In genomic region chr7:80499350-80499955, GRCh38 we compare ENCODE assay signal across 11 cellular contexts. TPM values are rescaled to one million over a fixed set of nuclear protein-coding genes. Genes with fewer than 3 reads are reported as not detected.
DNase-seq lines count a peak whose midpoint lies in the region; ATAC-seq, FAIRE-seq and TF ChIP-seq lines count a peak whose summit lies in the region.
"Had no signal": no experiment of that assay in that cellular context is flagged by ENCODE, and none has a peak within 500 bp of the region (broad histone marks: within the 10 kb centered on the region; RNA-seq: fewer than 3 reads in every experiment).

No MANE protein-coding gene starts in this region.

- no peaks in the 10 kb centered on the region for H3K9me3 ChIP-seq in A549
- H3K9me3 ChIP-seq in lower lobe of right lung = no peaks in the 10 kb centered on the region
- H3K9me3 ChIP-seq in OCI-LY7 (ENCODE audit: low read length) = no peaks in the 10 kb centered on the region

- FAIRE-seq in A549 (lab: Jason Lieb, UNC) = no peak

- H3K27ac ChIP-seq in A549 = peak overlapping the region; percentile 50 to 80
- H3K27ac ChIP-seq in lower lobe of right lung = peak overlapping the region; percentile 28
- H3K27ac ChIP-seq in OCI-LY7 (ENCODE audit: low read depth, low read length, poor library complexity, severe bottlenecking) = no peak overlapping the region

- no peak for TF ChIP-seq RAD21 in A549 (conservative IDR thresholded peaks at IDR 0.05 in 1 of 2, IDR thresholded peaks at IDR 0.05 in 1 of 2)

- CTCF ChIA-PET in A549 (lab: Yijun Ruan, JAX) (interaction anchor here (0.6 to 1.0 kb wide), 3 partner anchors 17 to 71 kb away, joined by 3 to 4 read pairs (median 4); no protein-coding TSS in a partner anchor), OCI-LY7 (lab: Charles Lee; ENCODE audit: unreplicated experiment) (no interaction called here)

- WGBS in A549 (ENCODE audit: missing lambda C conversion rate) = 11% methylated on average over 1 of the region's 1 CpG

- DNase-seq in A549 (ENCODE audit: low read depth in 1 of 2, low spot score in 1 of 2) = peak in 1 of 2 experiments; percentile 81
- peak; percentile 95 for DNase-seq in LHCN-M2 (ENCODE audit: low read depth)
- DNase-seq in dermis blood vessel endothelial cell = peak; percentile 79
- DNase-seq in lower lobe of right lung = peak; percentile 48
- no peak for DNase-seq in activated CD8-positive, alpha-beta memory T cell treated with anti-CD3 and anti-CD28 coated beads, Interleukin-2, amount 50 U/mL, for 48 hours
- no peak for DNase-seq in OCI-LY7 (ENCODE audit: low spot score)
- DNase-seq: CD8-positive, alpha-beta T cell; immature natural killer cell; NCI-H1930 had no signal

- H3K4me1 ChIP-seq in A549 = peaks cover 27% of the 10 kb centered on the region
- peaks cover 18% of the 10 kb centered on the region for H3K4me1 ChIP-seq in lower lobe of right lung
- H3K4me1 ChIP-seq in OCI-LY7 (ENCODE audit: insufficient read depth, low read length, poor library complexity, severe bottlenecking) = no peaks in the 10 kb centered on the region

- H3K4me3 ChIP-seq in A549 = no peak overlapping the region
- no peak overlapping the region for H3K4me3 ChIP-seq in lower lobe of right lung
- no peak overlapping the region for H3K4me3 ChIP-seq in OCI-LY7 (ENCODE audit: low read depth, low read length, poor library complexity, severe bottlenecking)

- ATAC-seq in A549 (peak; percentile 99), lower lobe of right lung (peak; percentile 89 to 97), GM18511 (IDR thresholded peaks at IDR 0.05; ENCODE audit: unreplicated experiment) (no peak), GM21576 (IDR thresholded peaks at IDR 0.05; ENCODE audit: unreplicated experiment) (no peak)
- ATAC-seq: CD8-positive, alpha-beta T cell had no signal

- peak; percentile 69 to 84; a peak in 4 of 5 replicates for TF ChIP-seq EP300 in A549 (IDR thresholded peaks at IDR 0.05)

- H2AFZ ChIP-seq in OCI-LY7 (ENCODE audit: low read length) = no peak overlapping the region

- H4K20me1 ChIP-seq in OCI-LY7 (ENCODE audit: insufficient read depth, low read length) = no peaks in the 10 kb centered on the region

- intact Hi-C loops in lower lobe of right lung (cut with DNase I) = no loop called here
- intact Hi-C loops in OCI-LY7 (cut with micrococcal nuclease; ENCODE audit: unreplicated experiment) = no loop called here

- TF ChIP-seq CTCF in A549 (IDR thresholded peaks at IDR 0.05) (no peak), lower lobe of right lung (IDR thresholded peaks at IDR 0.05) (no peak), OCI-LY7 (conservative IDR thresholded peaks at IDR 0.05; ENCODE audit: low read length) (no peak)

- no peaks in the 10 kb centered on the region for H3K79me2 ChIP-seq in OCI-LY7 (ENCODE audit: insufficient read depth, low read depth, low read length)

- no TSS peak for BruUV-seq in OCI-LY7 (replicated peaks; lab: Mats Ljungman, UMichigan)

- TF ChIP-seq POLR2A in A549 (IDR thresholded peaks at IDR 0.05; ENCODE audit: low read length) = no peak

- H3K4me2 ChIP-seq in A549 = peak overlapping the region; percentile 68
- H3K4me2 ChIP-seq in OCI-LY7 (ENCODE audit: low read length) = no peak overlapping the region

- no peaks in the 10 kb centered on the region for H3K9me2 ChIP-seq in OCI-LY7 (ENCODE audit: insufficient read depth, low read length)

- POLR2A ChIA-PET in A549 (lab: Yijun Ruan, JAX) (interaction anchor here (1.0 kb wide), 1 partner anchor 43 kb away, joined by 3 read pairs; no protein-coding TSS in a partner anchor), OCI-LY7 (lab: Charles Lee) (no interaction called here)

- H3K27me3 ChIP-seq in lower lobe of right lung (ENCODE audit: low read depth) = no peaks in the 10 kb centered on the region

- H3K36me3 ChIP-seq in lower lobe of right lung (no peaks in the 10 kb centered on the region), OCI-LY7 (ENCODE audit: insufficient read depth, low read length) (no peaks in the 10 kb centered on the region)

TF ChIP-seq in A549, 52 proteins besides CTCF, POLR2A, EP300 and RAD21 (continues in another document):
- TF ChIP-seq ATOH8 (CRISPR knock-in tag; IDR thresholded peaks at IDR 0.05; ENCODE audit: low read depth) (no peak), BCL3 (IDR thresholded peaks at IDR 0.05) (0 out of 3 replicates have a peak, but pooled peaks have one; percentile 6), HOXB13 (CRISPR knock-in tag; IDR thresholded peaks at IDR 0.05; ENCODE audit: low read depth) (no peak), MAZ (IDR thresholded peaks at IDR 0.05; ENCODE audit: borderline replicate concordance, low read depth, low read length) (no peak), GATA3 (IDR thresholded peaks at IDR 0.05; ENCODE audit: borderline replicate concordance) (peak; percentile 53), ZC3H11A (IDR thresholded peaks at IDR 0.05) (no peak), RCOR1 (IDR thresholded peaks at IDR 0.05; ENCODE audit: low read depth, low read length) (no peak), MAFK (IDR thresholded peaks at IDR 0.05; ENCODE audit: partially characterized antibody) (peak; percentile 97), FOSL2 (IDR thresholded peaks at IDR 0.05) (peak; percentile 84), FOSL2 (CRISPR knock-in tag; IDR thresholded peaks at IDR 0.05) (peak; percentile 90), PBX3 (IDR thresholded peaks at IDR 0.05) (no peak), CHD2 (IDR thresholded peaks at IDR 0.05; ENCODE audit: low read length, partially characterized antibody) (no peak), CEBPB (IDR thresholded peaks at IDR 0.05) (peak in 1 of 2 experiments; percentile 22; a peak in 1 of 4 replicates), HOXB5 (CRISPR knock-in tag; IDR thresholded peaks at IDR 0.05) (no peak), SMC3 (IDR thresholded peaks at IDR 0.05) (no peak), TP53 (CRISPR knock-in tag; IDR thresholded peaks at IDR 0.05) (no peak), ZSCAN20 (CRISPR knock-in tag; IDR thresholded peaks at IDR 0.05) (no peak), USF2 (IDR thresholded peaks at IDR 0.05) (no peak)

RNA-seq across cellular contexts. Expression of gene GNAT3, which starts 12.4 kb away (rescaled TPM):
- polyA plus RNA-seq in A549 (2011; rRNA removed) (not detected in 2 replicates), A549 (2017; fragmentation: RNase III; extraction: RNeasy Plus Mini Kit Qiagen cat#74134 plus additional on column Dnase treatment) (not detected in 3 replicates)
- not detected in 2 replicates for polyA plus RNA-seq in A549 (2012; cell fraction: cytosol; rRNA removed)
- polyA plus RNA-seq in A549 (2012; cell fraction: nucleus; rRNA removed) = not detected in 2 replicates
- polyA minus RNA-seq in A549 (2011; rRNA and poly(A)+ RNA removed) = not detected in 2 replicates
- total RNA-seq in LHCN-M2 (2014; rRNA removed) (not detected in 2 replicates), dermis blood vessel endothelial cell (not detected in 2 replicates), lower lobe of right lung (not detected), OCI-LY7 (2022) (not detected in 2 replicates)
- not detected for polyA plus RNA-seq in LHCN-M2 (2012)
- not detected in 2 replicates for total RNA-seq in OCI-LY7 (2014; rRNA removed; shearing (Covaris generic))
- total RNA-seq: CD8-positive, alpha-beta T cell had no signal
- polyA plus RNA-seq: immature natural killer cell had no signal

Comparison
In these comparisons a context has a peak if more than half of its experiments do, and no peak if none do; other contexts are left out.
1. ATAC-seq: peak in A549 (2 of 2) and lower lobe of right lung (2 of 2); none in GM18511 (single experiment) and GM21576 (single experiment).
2. DNase-seq: peak in LHCN-M2 (single experiment), dermis blood vessel endothelial cell (single experiment) and lower lobe of right lung (single experiment); none in activated CD8-positive, alpha-beta memory T cell treated with anti-CD3 and anti-CD28 coated beads, Interleukin-2, amount 50 U/mL, for 48 hours (single experiment) and OCI-LY7 (single experiment).